8 cellular contexts compared by ENCODE assay signal in genomic region chr14:51095854-51096823, GRCh38. TPM values are rescaled to one million over a fixed set of nuclear protein-coding genes. Genes with fewer than 3 reads are reported as not detected.
DNase-seq lines count a peak whose midpoint lies in the region; ATAC-seq, FAIRE-seq and TF ChIP-seq lines count a peak whose summit lies in the region.

No MANE protein-coding gene starts in this region.

- FAIRE-seq in H54 (lab: Jason Lieb, UNC) = no peak

- TF ChIP-seq CTCF in RWPE1 (conservative IDR thresholded peaks at IDR 0.05; ENCODE audit: low read depth) (no peak), choroid plexus epithelial cell (conservative IDR thresholded peaks at IDR 0.05; ENCODE audit: low read depth, low read length) (no peak), right lobe of liver (IDR thresholded peaks at IDR 0.05) (no peak)

- intact Hi-C loops in right lobe of liver (cut with DNase I) = no loop called here

- H3K27ac ChIP-seq in ACC112 (ENCODE audit: low read depth, low read length) (peak overlapping the region; percentile 86), RWPE1 (peak overlapping the region; percentile 60), right lobe of liver (peak overlapping the region in 1 of 3 donors; percentile 11)

- WGBS in right lobe of liver (ENCODE audit: insufficient coverage, low coverage, low lambda C conversion rate, missing lambda C conversion rate) = 20% methylated on average over 19 of the region's 19 CpGs

- no peaks in the 10 kb centered on the region for H3K9me3 ChIP-seq in right lobe of liver

- POLR2A ChIA-PET in RWPE1 (lab: Yijun Ruan, JAX; ENCODE audit: low non-redundant PET) = no interaction called here

- H3K36me3 ChIP-seq in ACC112 (ENCODE audit: insufficient read depth, low read length) (no peaks in the 10 kb centered on the region), right lobe of liver (no peaks in the 10 kb centered on the region)

- TF ChIP-seq POLR2A in H54 (IDR thresholded peaks at IDR 0.05; ENCODE audit: low read depth, low read length) = no peak
- no peak for TF ChIP-seq POLR2A in right lobe of liver (IDR thresholded peaks at IDR 0.05)

- CTCF ChIA-PET in RWPE1 (lab: Yijun Ruan, JAX) = interaction anchor here (0.5 kb wide), 1 partner anchor 682 kb away, joined by 4 read pairs; no protein-coding TSS in a partner anchor

- peak overlapping the region; percentile 81 for H3K4me3 ChIP-seq in ACC112 (ENCODE audit: low read depth, low read length)
- H3K4me3 ChIP-seq in choroid plexus epithelial cell (ENCODE audit: low read depth, low read length) = peak overlapping the region; percentile 66
- H3K4me3 ChIP-seq in right lobe of liver = peak overlapping the region; percentile 40 to 61 (median 48)

- peak; percentile 22 for DNase-seq in H54 (ENCODE audit: insufficient read length, low spot score)
- DNase-seq in RWPE1 (ENCODE audit: low spot score) = no peak
- DNase-seq in choroid plexus epithelial cell (ENCODE audit: low read depth) = peak; percentile 59
- no peak for DNase-seq in right lobe of liver
- peak; percentile 43 for DNase-seq in stimulated activated naive CD8-positive, alpha-beta T cell treated with anti-CD3 and anti-CD28 coated beads, Interleukin-15, Interleukin-2, amounts not matched to agents 100 U/mL and 50 U/mL, for 24 hours

- no peaks in the 10 kb centered on the region for H3K79me2 ChIP-seq in ACC112 (ENCODE audit: control insufficient read depth, insufficient read depth, low read length, unreplicated experiment)

- peak overlapping the region; percentile 98 for H2AFZ ChIP-seq in ACC112 (ENCODE audit: low read length, unreplicated experiment)

- ATAC-seq in right lobe of liver (peak in 2 of 4 donors; percentile 4 to 15), HG03139 (IDR thresholded peaks at IDR 0.05; ENCODE audit: unreplicated experiment) (no peak), GM18907 (IDR thresholded peaks at IDR 0.05; ENCODE audit: unreplicated experiment) (no peak)
- ATAC-seq in stimulated activated naive CD8-positive, alpha-beta T cell treated with anti-CD3 and anti-CD28 coated beads, Interleukin-15, Interleukin-2, amounts not matched to agents 100 U/mL and 50 U/mL, for 24 hours = no peak

- H3K4me1 ChIP-seq in ACC112 (ENCODE audit: control insufficient read depth, insufficient read depth, low read length, unreplicated experiment) = peaks cover 15% of the 10 kb centered on the region
- H3K4me1 ChIP-seq in right lobe of liver = peaks cover 0 to 19% (median 2%) of the 10 kb centered on the region in 4 donors

- H3K27me3 ChIP-seq in ACC112 (ENCODE audit: insufficient read depth, low read length) = peaks cover 21% of the 10 kb centered on the region
- H3K27me3 ChIP-seq in right lobe of liver = peaks cover 0 to 20% of the 10 kb centered on the region in 2 donors

RNA-seq across cellular contexts. Expression of gene TRIM9, which starts 1.2 kb away (rescaled TPM):
- 1 to 10 TPM in 1 of 6 experiments, under 1 TPM in 5; 0.07 to 1.9 (median 0.32) TPM for total RNA-seq in right lobe of liver

Comparison
In these comparisons a context has a peak if more than half of its experiments do, and no peak if none do; other contexts are left out.
1. DNase-seq: peak in H54 (single experiment), choroid plexus epithelial cell (single experiment) and stimulated activated naive CD8-positive, alpha-beta T cell treated with anti-CD3 and anti-CD28 coated beads, Interleukin-15, Interleukin-2, amounts not matched to agents 100 U/mL and 50 U/mL, for 24 hours (single experiment); none in RWPE1 (single experiment) and right lobe of liver (0 of 3).
2. Peak in every context shown above with its lines, with median percentiles within 50 percentile points of each other: H3K4me3 ChIP-seq.